9 cellular contexts compared by ENCODE assay signal in the genomic region with DNA sequence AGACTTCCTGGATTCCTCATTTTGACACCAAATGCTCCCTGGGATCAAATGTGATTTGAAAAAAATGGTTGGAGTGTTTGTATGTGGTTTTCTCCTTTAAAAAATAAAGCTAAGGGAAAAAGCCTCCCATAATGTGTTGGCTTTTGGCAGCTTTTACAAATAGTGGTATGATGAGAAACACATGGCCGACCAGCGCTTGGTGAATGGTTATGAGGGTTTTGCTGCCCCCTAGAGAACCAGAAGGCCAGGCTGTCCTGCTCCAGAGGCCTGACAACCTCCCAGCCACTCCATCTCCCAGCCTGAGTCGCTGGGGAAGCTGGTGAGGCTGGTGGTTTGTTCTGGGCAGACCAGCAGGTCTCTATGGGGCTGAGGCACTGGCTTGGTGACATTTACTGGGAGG.
DNase-seq lines count a peak whose midpoint lies in the region; ATAC-seq and TF ChIP-seq lines count a peak whose summit lies in the region.
"Had no signal": no experiment of that assay in that cellular context is flagged by ENCODE, and none has a peak within 500 bp of the region (broad histone marks: within the 10 kb centered on the region; RNA-seq: fewer than 3 reads in every experiment).

No MANE protein-coding gene starts in this region.

- no peak overlapping the region for H3K4me3 ChIP-seq in BE2C (ENCODE audit: low read depth, low read length)

- no peaks in the 10 kb centered on the region for H3K9me3 ChIP-seq in BE2C

- no peak for ATAC-seq in HG02763 (IDR thresholded peaks at IDR 0.05; ENCODE audit: unreplicated experiment)

- TF ChIP-seq CTCF in BE2C (IDR thresholded peaks at IDR 0.05; ENCODE audit: low read depth, low read length), result 0 out of 2 replicates have a peak, but pooled peaks have one; percentile 9

- H3K4me1 ChIP-seq in BE2C, result no peaks in the 10 kb centered on the region

- H3K36me3 ChIP-seq in BE2C, result no peaks in the 10 kb centered on the region

- DNase-seq in BE2C (peak; percentile 15), HuH-7.5 (ENCODE audit: low spot score) (peak; percentile 13), cerebellar cortex (ENCODE audit: low spot score) (peak; percentile 15), myocyte (ENCODE audit: low read depth) (peak; percentile 65), NCI-H1436 (lab: John Stamatoyannopoulos, UW) (no peak), HK-2 (ENCODE audit: unreplicated experiment) (no peak), hippocampal formation (lab: John Stamatoyannopoulos, UW) (no peak)
- DNase-seq: occipital lobe had no signal

- no peaks in the 10 kb centered on the region for H3K27me3 ChIP-seq in BE2C

Comparison
In these comparisons a context has a peak if more than half of its experiments do, and no peak if none do; other contexts are left out.
1. DNase-seq: peak in BE2C (single experiment), HuH-7.5 (single experiment), cerebellar cortex (single experiment) and myocyte (single experiment); none in NCI-H1436 (single experiment), HK-2 (single experiment) and hippocampal formation (0 of 2).